In the genomic region with DNA sequence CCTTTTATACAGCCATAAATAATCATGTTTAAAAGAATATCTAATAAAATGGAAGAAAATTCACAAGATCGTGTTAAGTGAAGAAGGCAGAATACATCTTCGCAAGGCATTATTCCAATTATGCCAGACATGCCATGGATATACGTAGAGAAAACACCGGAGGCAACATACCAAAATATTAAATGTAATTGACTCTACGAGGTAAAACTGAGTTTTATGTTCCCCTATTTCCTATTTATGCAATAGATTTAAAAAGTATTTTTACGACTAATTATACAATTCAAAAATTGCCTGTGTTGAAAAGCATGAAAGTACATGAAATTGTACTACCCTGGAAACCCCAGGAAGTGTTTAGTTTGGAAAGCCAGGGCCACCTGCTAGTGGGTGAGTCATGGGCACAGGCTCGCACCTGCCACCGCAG, we compare ENCODE assay signal across 1 cellular context.
TF ChIP-seq lines count a peak whose summit lies in the region.

No MANE protein-coding gene starts in this region.

TF ChIP-seq in GM23338, 12 proteins besides CTCF, POLR2A, EP300 and RAD21 (continued from another document):
- no peak for TF ChIP-seq EZH2 (IDR thresholded peaks at IDR 0.05; ENCODE audit: low read depth, unreplicated experiment)
- TF ChIP-seq ZNF114 (CRISPR knock-in tag; IDR thresholded peaks at IDR 0.05): no peak
- no peak for TF ChIP-seq STAT1 (IDR thresholded peaks at IDR 0.05; ENCODE audit: unreplicated experiment)
- TF ChIP-seq EZH2phosphoT487 (IDR thresholded peaks at IDR 0.05; ENCODE audit: unreplicated experiment): no peak
- no peak for TF ChIP-seq NANOG (IDR thresholded peaks at IDR 0.05; ENCODE audit: borderline replicate concordance)
- no peak for TF ChIP-seq JUNB (IDR thresholded peaks at IDR 0.05; ENCODE audit: unreplicated experiment)
- TF ChIP-seq ZNF462 (CRISPR knock-in tag; IDR thresholded peaks at IDR 0.05): no peak
